ENCODE assay signal across 10 cellular contexts in the genomic region with DNA sequence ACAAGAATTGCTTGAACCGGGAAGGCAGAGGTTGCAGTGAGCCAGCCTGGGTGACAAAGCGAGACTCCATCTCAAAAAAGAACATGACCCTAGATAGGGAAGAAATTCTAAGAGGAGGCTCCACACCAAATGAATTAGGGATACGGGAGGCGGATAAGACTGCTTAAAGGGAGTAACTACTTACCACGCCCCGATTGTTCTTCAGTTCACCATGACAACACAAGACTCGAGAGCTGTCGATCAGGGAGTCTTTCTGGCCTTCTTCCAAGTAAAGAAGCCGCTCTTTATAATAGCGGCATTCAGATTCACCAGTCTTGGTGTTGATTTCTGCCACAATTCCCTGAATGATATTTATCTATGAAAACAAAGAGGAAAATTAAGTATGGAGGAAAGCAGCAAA.
"Had no signal": no experiment of that assay in that cellular context is flagged by ENCODE, and none has a peak within 500 bp of the region (broad histone marks: within the 10 kb centered on the region; RNA-seq: fewer than 3 reads in every experiment).

No MANE protein-coding gene starts in this region.

- H3K36me3 Mint-ChIP-seq: WTC11 had no signal

- DNase-seq: activated CD4-positive, alpha-beta T cell treated with anti-CD3 and anti-CD28 coated beads for 4 hours; activated naive CD4-positive, alpha-beta T cell treated with anti-CD3 and anti-CD28 coated beads for 36 hours; body of pancreas; islet precursor cell; retina; T-helper 2 cell had no signal

- H3K27ac Mint-ChIP-seq: activated naive CD4-positive, alpha-beta T cell treated with anti-CD3 and anti-CD28 coated beads for 36 hours; activated T-helper 17 cell treated with anti-CD3 and anti-CD28 coated beads, Interleukin-2, amount 50 U/mL, for 72 hours; mesothelial cell of epicardium; stimulated activated memory B cell treated with anti-CD40 and anti-IgM and Interleukin-4, amounts not matched to agents 10 μg/mL and 1 μg/mL and 100 μg/mL, for 72 hours; WTC11 had no signal

- ATAC-seq: activated T-helper 17 cell treated with anti-CD3 and anti-CD28 coated beads, Interleukin-2, amount 50 U/mL, for 72 hours; body of pancreas; stimulated activated memory B cell treated with anti-CD40 and anti-IgM and Interleukin-4, amounts not matched to agents 10 μg/mL and 1 μg/mL and 100 μg/mL, for 72 hours; WTC11 had no signal

- H3K4me1 Mint-ChIP-seq: mesothelial cell of epicardium; stimulated activated memory B cell treated with anti-CD40 and anti-IgM and Interleukin-4, amounts not matched to agents 10 μg/mL and 1 μg/mL and 100 μg/mL, for 72 hours had no signal

- H3K27me3 Mint-ChIP-seq: activated T-helper 17 cell treated with anti-CD3 and anti-CD28 coated beads, Interleukin-2, amount 50 U/mL, for 72 hours; stimulated activated memory B cell treated with anti-CD40 and anti-IgM and Interleukin-4, amounts not matched to agents 10 μg/mL and 1 μg/mL and 100 μg/mL, for 72 hours had no signal

- H3K9me3 Mint-ChIP-seq: activated naive CD4-positive, alpha-beta T cell treated with anti-CD3 and anti-CD28 coated beads for 36 hours; activated T-helper 17 cell treated with anti-CD3 and anti-CD28 coated beads, Interleukin-2, amount 50 U/mL, for 72 hours; mesothelial cell of epicardium; stimulated activated memory B cell treated with anti-CD40 and anti-IgM and Interleukin-4, amounts not matched to agents 10 μg/mL and 1 μg/mL and 100 μg/mL, for 72 hours; WTC11 had no signal

- H3K4me3 Mint-ChIP-seq: activated naive CD4-positive, alpha-beta T cell treated with anti-CD3 and anti-CD28 coated beads for 36 hours; activated T-helper 17 cell treated with anti-CD3 and anti-CD28 coated beads, Interleukin-2, amount 50 U/mL, for 72 hours; mesothelial cell of epicardium; stimulated activated memory B cell treated with anti-CD40 and anti-IgM and Interleukin-4, amounts not matched to agents 10 μg/mL and 1 μg/mL and 100 μg/mL, for 72 hours; WTC11 had no signal
